11 cellular contexts compared by ENCODE assay signal in genomic region chr10:48406204-48406603, GRCh38.
DNase-seq lines count a peak whose midpoint lies in the region; ATAC-seq, FAIRE-seq and TF ChIP-seq lines count a peak whose summit lies in the region.
"Had no signal": no experiment of that assay in that cellular context is flagged by ENCODE, and none has a peak within 500 bp of the region (broad histone marks: within the 10 kb centered on the region; RNA-seq: fewer than 3 reads in every experiment).

No MANE protein-coding gene starts in this region.

- H3K4me1 Mint-ChIP-seq in effector memory CD8-positive, alpha-beta T cell (ENCODE audit: low read depth in 2 of 2), result peaks cover 0 to 3% of the 10 kb centered on the region in 2 donors

- H3K27ac Mint-ChIP-seq in effector memory CD8-positive, alpha-beta T cell, result peak overlapping the region in 1 of 2 donors; percentile 45

- H3K27ac ChIP-seq in upper lobe of right lung, result no peak overlapping the region
- H3K27ac ChIP-seq: prostate gland had no signal

- TF ChIP-seq CTCF in fibroblast of pulmonary artery (IDR thresholded peaks at IDR 0.05; ENCODE audit: low read length, missing control alignments), result no peak
- no peak for TF ChIP-seq CTCF in upper lobe of right lung (IDR thresholded peaks at IDR 0.05)

- peaks cover 14% of the 10 kb centered on the region for H3K36me3 ChIP-seq in upper lobe of right lung

- peak; percentile 92 for FAIRE-seq in H54 (lab: Jason Lieb, UNC)
- FAIRE-seq: TTC549 had no signal

- no peak overlapping the region for H3K4me3 ChIP-seq in fibroblast of pulmonary artery (replicated peaks; ENCODE audit: low read depth, low read length)
- H3K4me3 ChIP-seq in upper lobe of right lung, result no peak overlapping the region
- H3K4me3 ChIP-seq: prostate gland had no signal

- no peaks in the 10 kb centered on the region for H3K4me1 ChIP-seq in upper lobe of right lung
- H3K4me1 ChIP-seq: prostate gland had no signal

- peak; percentile 90 for ATAC-seq in upper lobe of right lung
- ATAC-seq in HG03039 (IDR thresholded peaks at IDR 0.05; ENCODE audit: unreplicated experiment), result no peak
- no peak for ATAC-seq in activated CD4-positive, CD25-positive, alpha-beta regulatory T cell treated with anti-CD3 and anti-CD28 coated beads, Interleukin-2, amount 50 U/mL, for 24 hours
- ATAC-seq in effector memory CD8-positive, alpha-beta T cell (replicated peaks), result no peak

- intact Hi-C loops in upper lobe of right lung (cut with DNase I), result no loop called here

- H3K9me3 Mint-ChIP-seq in effector memory CD8-positive, alpha-beta T cell, result no peaks in the 10 kb centered on the region

- no peak for TF ChIP-seq POLR2A in H54 (IDR thresholded peaks at IDR 0.05; ENCODE audit: low read depth, low read length)

- no peaks in the 10 kb centered on the region for H3K27me3 Mint-ChIP-seq in effector memory CD8-positive, alpha-beta T cell

- H3K27me3 ChIP-seq in upper lobe of right lung, result no peaks in the 10 kb centered on the region

- no peaks in the 10 kb centered on the region for H3K9me3 ChIP-seq in upper lobe of right lung
- H3K9me3 ChIP-seq: prostate gland had no signal

- peaks cover 14% of the 10 kb centered on the region for H3K36me3 Mint-ChIP-seq in effector memory CD8-positive, alpha-beta T cell (ENCODE audit: insufficient read depth)

- no peak overlapping the region for H3K4me3 Mint-ChIP-seq in effector memory CD8-positive, alpha-beta T cell

- DNase-seq in H54 (ENCODE audit: insufficient read length, low spot score) (peak; percentile 39), T1000 (lab: John Stamatoyannopoulos, UW) (peak; percentile 26), fibroblast of pulmonary artery (ENCODE audit: low read depth) (peak; percentile 32), upper lobe of right lung (no peak)
- no peak for DNase-seq in effector memory CD8-positive, alpha-beta T cell
- DNase-seq: activated T-cell treated with anti-CD3 and anti-CD28 coated beads, Interleukin-2, amount 50 U/mL, for 1 hour; NCI-H1417 had no signal

Comparison
In these comparisons a context has a peak if more than half of its experiments do, and no peak if none do; other contexts are left out.
1. DNase-seq: peak in H54 (single experiment), T1000 (single experiment) and fibroblast of pulmonary artery (single experiment); none in upper lobe of right lung (single experiment) and effector memory CD8-positive, alpha-beta T cell (0 of 3).